In genomic region chr1:208242829-208243521, GRCh38 we compare ENCODE assay signal across 8 cellular contexts. TPM values are rescaled to one million over a fixed set of nuclear protein-coding genes. Genes with fewer than 3 reads are reported as not detected.
DNase-seq lines count a peak whose midpoint lies in the region; ATAC-seq and TF ChIP-seq lines count a peak whose summit lies in the region.

No MANE protein-coding gene starts in this region.

- 1 to 2% methylated on average over 54 of the region's 54 CpGs for WGBS in sigmoid colon, 2 donors

- peak overlapping the region in 4 of 11 experiments; percentile 38 to 56 (median 52); a peak in 4 of 22 replicates for H3K27ac ChIP-seq in BLaER1 treated with 17β-estradiol and CSF1 and Interleukin-3, amounts not matched to agents 10 nM and 100 nM
- H3K27ac ChIP-seq in HEK293 (ENCODE audit: extremely low read depth, low read depth, low read length) (peak overlapping the region; percentile 70; the same call in 1 of the 2 replicates), right atrium auricular region (peak overlapping the region; percentile 88), sigmoid colon (peak overlapping the region; percentile 83 to 91 (median 88)), Karpas-422 (ENCODE audit: low read length) (no peak overlapping the region)

- H3K4me3 Mint-ChIP-seq in activated naive CD8-positive, alpha-beta T cell: peak overlapping the region; percentile 76

- H3K4me1 ChIP-seq in BLaER1 treated with 17β-estradiol and CSF1 and Interleukin-3, amounts not matched to agents 10 nM and 100 nM: peaks cover 16 to 23% (median 17%) of the 10 kb centered on the region in 10 experiments
- no peaks in the 10 kb centered on the region; the same call in 1 of the 2 replicates for H3K4me1 ChIP-seq in HEK293 (ENCODE audit: control insufficient read depth, insufficient read depth, low read length)
- H3K4me1 ChIP-seq in right atrium auricular region: peaks cover 0 to 57% of the 10 kb centered on the region in 2 donors
- H3K4me1 ChIP-seq in sigmoid colon: peaks cover 0 to 55% (median 49%) of the 10 kb centered on the region in 4 donors
- H3K4me1 ChIP-seq in Karpas-422 (ENCODE audit: low read length): peaks cover 16% of the 10 kb centered on the region

- H3K27me3 ChIP-seq in BLaER1 treated with 17β-estradiol and CSF1 and Interleukin-3, amounts not matched to agents 10 nM and 100 nM: peaks cover 37 to 54% (median 49%) of the 10 kb centered on the region in 11 experiments
- H3K27me3 ChIP-seq in right atrium auricular region (no peaks in the 10 kb centered on the region), sigmoid colon (no peaks in the 10 kb centered on the region), Karpas-422 (ENCODE audit: low read length) (0 out of 2 replicates have a peak, but pooled peaks cover 2% of the 10 kb centered on the region)

- H2AFZ ChIP-seq in Karpas-422 (ENCODE audit: low read length): no peak overlapping the region

- POLR2A ChIA-PET in HEK293 (lab: Yijun Ruan, JAX): interaction anchor here (1.1 to 2.5 kb wide), 3 partner anchors 9 to 221 kb away, joined by 3 to 24 read pairs (median 10); no protein-coding TSS in a partner anchor

- peak overlapping the region; percentile 95 to 100 (median 98) for H3K4me2 ChIP-seq in BLaER1 treated with 17β-estradiol and CSF1 and Interleukin-3, amounts not matched to agents 10 nM and 100 nM
- no peak overlapping the region for H3K4me2 ChIP-seq in Karpas-422 (ENCODE audit: low read depth, low read length, poor library complexity, severe bottlenecking)

- TF ChIP-seq CTCF in HEK293 (tag by site-specific recombination; IDR thresholded peaks at IDR 0.05) (0 out of 2 replicates have a peak, but pooled peaks have one; percentile 38), right atrium auricular region (IDR thresholded peaks at IDR 0.05) (peak in 1 of 2 donors; percentile 27), sigmoid colon (IDR thresholded peaks at IDR 0.05) (no peak)

- intact Hi-C loops in sigmoid colon (cut with DNase I): loop anchor here (2.0 kb wide), 1 partner anchor 110 kb away; no protein-coding TSS in a partner anchor

- DNase-seq in right atrium auricular region (ENCODE audit: low spot score) (no peak), sigmoid colon (peak; percentile 65), NCI-H187 (lab: John Stamatoyannopoulos, UW) (no peak), Karpas-422 (no peak)

- H4K20me1 ChIP-seq in BLaER1 treated with 17β-estradiol and CSF1 and Interleukin-3, amounts not matched to agents 10 nM and 100 nM: peaks cover 0 to 42% (median 24%) of the 10 kb centered on the region in 11 experiments; a peak in 16 of 22 replicates
- no peaks in the 10 kb centered on the region for H4K20me1 ChIP-seq in Karpas-422 (ENCODE audit: insufficient read depth, low read depth, low read length)

- ATAC-seq in HG02840 (IDR thresholded peaks at IDR 0.05; ENCODE audit: low FRiP score, unreplicated experiment): no peak

- TF ChIP-seq POLR2A in sigmoid colon (IDR thresholded peaks at IDR 0.05): no peak

- no peak for TF ChIP-seq EP300 in sigmoid colon (IDR thresholded peaks at IDR 0.05)

- peaks cover 7% of the 10 kb centered on the region for H3K4me1 Mint-ChIP-seq in activated naive CD8-positive, alpha-beta T cell (ENCODE audit: low read depth)

- H3K9ac ChIP-seq in BLaER1 treated with 17β-estradiol and CSF1 and Interleukin-3, amounts not matched to agents 10 nM and 100 nM: peak overlapping the region; percentile 54 to 78 (median 73)
- H3K9ac ChIP-seq in Karpas-422 (ENCODE audit: low read length): no peak overlapping the region

- no peaks in the 10 kb centered on the region for H3K9me3 ChIP-seq in BLaER1 treated with 17β-estradiol and CSF1 and Interleukin-3, amounts not matched to agents 10 nM and 100 nM (replicated peaks in 1 of 11)
- H3K9me3 ChIP-seq in HEK293 (ENCODE audit: control insufficient read depth, insufficient read depth, low read depth, low read length) (no peaks in the 10 kb centered on the region), right atrium auricular region (no peaks in the 10 kb centered on the region), sigmoid colon (no peaks in the 10 kb centered on the region), Karpas-422 (ENCODE audit: low read length) (no peaks in the 10 kb centered on the region)

- H3K9me2 ChIP-seq in Karpas-422 (replicated peaks; ENCODE audit: insufficient read depth, low read length): no peaks in the 10 kb centered on the region

- H3K27ac Mint-ChIP-seq in activated naive CD8-positive, alpha-beta T cell: no peak overlapping the region

- H3K79me2 ChIP-seq in Karpas-422 (ENCODE audit: low read length): no peaks in the 10 kb centered on the region

- H3K9me3 Mint-ChIP-seq in activated naive CD8-positive, alpha-beta T cell (ENCODE audit: low read depth): no peaks in the 10 kb centered on the region

- H3K4me3 ChIP-seq in BLaER1 treated with 17β-estradiol and CSF1 and Interleukin-3, amounts not matched to agents 10 nM and 100 nM: peak overlapping the region; percentile 69 to 82 (median 74)
- H3K4me3 ChIP-seq in HEK293 (ENCODE audit: low read depth, low read length): peak overlapping the region; percentile 82
- peak overlapping the region; percentile 75 to 88 for H3K4me3 ChIP-seq in right atrium auricular region
- peak overlapping the region; percentile 58 to 91 (median 84) for H3K4me3 ChIP-seq in sigmoid colon
- no peak overlapping the region for H3K4me3 ChIP-seq in Karpas-422 (ENCODE audit: low read length)

- no peaks in the 10 kb centered on the region for H3K36me3 ChIP-seq in BLaER1 treated with 17β-estradiol and CSF1 and Interleukin-3, amounts not matched to agents 10 nM and 100 nM
- H3K36me3 ChIP-seq in HEK293 (ENCODE audit: control insufficient read depth in 2 of 2, insufficient read depth in 1 of 2, low read length in 2 of 2): no peaks in the 10 kb centered on the region
- H3K36me3 ChIP-seq in right atrium auricular region: no peaks in the 10 kb centered on the region
- no peaks in the 10 kb centered on the region for H3K36me3 ChIP-seq in sigmoid colon
- no peaks in the 10 kb centered on the region for H3K36me3 ChIP-seq in Karpas-422 (ENCODE audit: insufficient read depth, low read length)

- CTCF ChIA-PET in HEK293 (lab: Yijun Ruan, JAX): interaction anchor here (0.6 to 14.9 kb wide), 9 partner anchors 9 to 224 kb away, joined by 3 to 175 read pairs (median 4); no protein-coding TSS in a partner anchor

- no peaks in the 10 kb centered on the region for H3K36me3 Mint-ChIP-seq in activated naive CD8-positive, alpha-beta T cell

- peaks cover 17% of the 10 kb centered on the region for H3K27me3 Mint-ChIP-seq in activated naive CD8-positive, alpha-beta T cell

TF ChIP-seq in HEK293, 187 proteins besides CTCF, POLR2A, EP300 and RAD21 (continues in another document):
- TF ChIP-seq ZSCAN16 (tag by site-specific recombination; IDR thresholded peaks at IDR 0.05) (no peak), ZNF555 (tag by site-specific recombination; conservative IDR thresholded peaks at IDR 0.05) (no peak), ZNF19 (tag by site-specific recombination; IDR thresholded peaks at IDR 0.05; ENCODE audit: low read depth) (no peak), KLF9 (tag by site-specific recombination; IDR thresholded peaks at IDR 0.05; ENCODE audit: low read depth) (peak; percentile 18; the same call in 1 of the 2 replicates), ZNF266 (tag by site-specific recombination; IDR thresholded peaks at IDR 0.05; ENCODE audit: low read depth) (no peak), ZNF311 (tag by site-specific recombination; IDR thresholded peaks at IDR 0.05; ENCODE audit: borderline replicate concordance) (no peak), PRDM4 (tag by site-specific recombination; IDR thresholded peaks at IDR 0.05) (no peak), GLIS1 (tag by site-specific recombination; IDR thresholded peaks at IDR 0.05) (peak; percentile 78), ZNF391 (tag by site-specific recombination; IDR thresholded peaks at IDR 0.05; ENCODE audit: borderline replicate concordance, low read depth) (no peak), ZNF223 (tag by site-specific recombination; IDR thresholded peaks at IDR 0.05) (no peak), ZNF426 (tag by site-specific recombination; IDR thresholded peaks at IDR 0.05) (no peak), ZNF660 (tag by site-specific recombination; IDR thresholded peaks at IDR 0.05) (peak; percentile 48; the same call in 1 of the 2 replicates), ZIC2 (tag by site-specific recombination; IDR thresholded peaks at IDR 0.05) (peak; percentile 40; the same call in 1 of the 2 replicates)
- TF ChIP-seq, protein P1, sequence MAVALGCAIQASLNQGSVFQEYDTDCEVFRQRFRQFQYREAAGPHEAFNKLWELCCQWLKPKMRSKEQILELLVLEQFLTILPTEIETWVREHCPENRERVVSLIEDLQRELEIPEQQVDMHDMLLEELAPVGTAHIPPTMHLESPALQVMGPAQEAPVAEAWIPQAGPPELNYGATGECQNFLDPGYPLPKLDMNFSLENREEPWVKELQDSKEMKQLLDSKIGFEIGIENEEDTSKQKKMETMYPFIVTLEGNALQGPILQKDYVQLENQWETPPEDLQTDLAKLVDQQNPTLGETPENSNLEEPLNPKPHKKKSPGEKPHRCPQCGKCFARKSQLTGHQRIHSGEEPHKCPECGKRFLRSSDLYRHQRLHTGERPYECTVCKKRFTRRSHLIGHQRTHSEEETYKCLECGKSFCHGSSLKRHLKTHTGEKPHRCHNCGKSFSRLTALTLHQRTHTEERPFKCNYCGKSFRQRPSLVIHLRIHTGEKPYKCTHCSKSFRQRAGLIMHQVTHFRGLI (tag by site-specific recombination; IDR thresholded peaks at IDR 0.05): no peak

RNA-seq across cellular contexts. Expression of gene PLXNA2, which starts 1.2 kb away (rescaled TPM):
- 10 to 100 TPM; 10.8 to 23.8 TPM for total RNA-seq in right atrium auricular region
- 10 to 100 TPM in 2 of 4 donors, 1 to 10 TPM in 2; 5.1 to 16.1 (median 8.4) TPM for total RNA-seq in sigmoid colon
- 10 to 100 TPM in 1 of 3 donors, 1 to 10 TPM in 2; 2.4 to 14.2 (median 4.9) TPM for polyA plus RNA-seq in sigmoid colon
- total RNA-seq in Karpas-422 (2014; rRNA removed; shearing (Covaris generic); ENCODE audit: low replicate concordance): not detected in 2 replicates
